Comparison of ENCODE assay signal across 8 cellular contexts in genomic region chr17:75205793-75206163, GRCh38. TPM values are rescaled to one million over a fixed set of nuclear protein-coding genes. Genes with fewer than 3 reads are reported as not detected.
DNase-seq lines count a peak whose midpoint lies in the region; ATAC-seq, FAIRE-seq and TF ChIP-seq lines count a peak whose summit lies in the region.

No MANE protein-coding gene starts in this region.

- H3K9ac ChIP-seq in BLaER1 (peak overlapping the region; percentile 98), mucosa of stomach (ENCODE audit: low read length) (peak overlapping the region; percentile 90)

- no peak for FAIRE-seq in GM12892 (lab: Jason Lieb, UNC)

- H3K36me3 ChIP-seq in BLaER1 (peaks cover 30% of the 10 kb centered on the region), breast epithelium (no peaks in the 10 kb centered on the region), mucosa of stomach (ENCODE audit: control insufficient read depth, insufficient read depth, low read length) (no peaks in the 10 kb centered on the region)

- peak in 2 of 3 donors; percentile 5 for TF ChIP-seq CTCF in breast epithelium (IDR thresholded peaks at IDR 0.05)

- peaks cover 30% of the 10 kb centered on the region for H3K4me1 ChIP-seq in BLaER1
- peaks cover 0 to 9% of the 10 kb centered on the region in 2 donors for H3K4me1 ChIP-seq in breast epithelium
- H3K4me1 ChIP-seq in mucosa of stomach (ENCODE audit: control insufficient read depth, insufficient read depth, low read length) = peaks cover 8% of the 10 kb centered on the region

- no peak for DNase-seq in breast epithelium (ENCODE audit: low spot score in 2 of 2)
- DNase-seq in superior temporal gyrus (ENCODE audit: extremely low spot score) = no peak
- no peak for DNase-seq in SIG-M5 (lab: John Stamatoyannopoulos, UW)
- no peak for DNase-seq in GM12892 (ENCODE audit: insufficient read length)
- DNase-seq in COR-L47 (lab: John Stamatoyannopoulos, UW) = no peak

- intact Hi-C loops in breast epithelium (cut with DNase I; ENCODE audit: low total_unique reads) = no loop called here

- H3K9me3 ChIP-seq in BLaER1 (no peaks in the 10 kb centered on the region), breast epithelium (no peaks in the 10 kb centered on the region), mucosa of stomach (ENCODE audit: control insufficient read depth, low read length) (no peaks in the 10 kb centered on the region)

- H3K4me3 ChIP-seq in BLaER1 = peak overlapping the region; percentile 85
- H3K4me3 ChIP-seq in breast epithelium = peak overlapping the region; percentile 78 to 97 (median 92)
- H3K4me3 ChIP-seq in mucosa of stomach (ENCODE audit: low read length) = peak overlapping the region; percentile 85

- peak overlapping the region; percentile 99 for H3K27ac ChIP-seq in BLaER1
- peak overlapping the region; percentile 92 to 94 for H3K27ac ChIP-seq in breast epithelium

- peak; percentile 21 for ATAC-seq in HG03066 (IDR thresholded peaks at IDR 0.05; ENCODE audit: low read depth, unreplicated experiment)

- H3K4me2 ChIP-seq in BLaER1 = peak overlapping the region; percentile 97

- 0 out of 2 replicates have a peak, but pooled peaks cover 19% of the 10 kb centered on the region for H4K20me1 ChIP-seq in BLaER1

- H3K27me3 ChIP-seq in BLaER1 = no peaks in the 10 kb centered on the region
- no peaks in the 10 kb centered on the region for H3K27me3 ChIP-seq in breast epithelium
- no peaks in the 10 kb centered on the region for H3K27me3 ChIP-seq in mucosa of stomach (ENCODE audit: control insufficient read depth, insufficient read depth, low read length)

- TF ChIP-seq POLR2A in breast epithelium (IDR thresholded peaks at IDR 0.05) (no peak), GM12892 (IDR thresholded peaks at IDR 0.05; ENCODE audit: low read depth, low read length) (no peak)

RNA-seq across cellular contexts. Expression of gene NUP85, which starts 0.3 kb away (rescaled TPM):
- total RNA-seq in breast epithelium = 10 to 100 TPM; 37.1 to 40.2 (median 37.7) TPM
- 63.7 TPM for polyA plus RNA-seq in GM12892 (2012; ENCODE audit: missing spikeins)

RNA-seq across cellular contexts. Expression of gene SUMO2, which starts 23.0 kb away (rescaled TPM):
- 10 to 100 TPM; 68.8 to 78.6 (median 74.6) TPM for total RNA-seq in breast epithelium
- polyA plus RNA-seq in GM12892 (2012; ENCODE audit: missing spikeins) = 300 TPM

RNA-seq across cellular contexts. Expression of gene JPT1, which starts 51.5 kb away (rescaled TPM):
- total RNA-seq in breast epithelium = 10 to 100 TPM in 2 of 3 donors, 1 to 10 TPM in 1; 9.9 to 30.5 (median 24.9) TPM
- polyA plus RNA-seq in GM12892 (2012; ENCODE audit: missing spikeins) = 218 TPM

RNA-seq across cellular contexts. Expression of gene GGA3, which starts 55.6 kb away (rescaled TPM):
- total RNA-seq in breast epithelium = 10 to 100 TPM; 20.0 to 35.0 (median 32.8) TPM
- 48.1 TPM for polyA plus RNA-seq in GM12892 (2012; ENCODE audit: missing spikeins)

RNA-seq across cellular contexts. Expression of gene MRPS7, which starts 55.9 kb away (rescaled TPM):
- 10 to 100 TPM; 37.0 to 46.5 (median 40.1) TPM for total RNA-seq in breast epithelium
- 77.8 TPM for polyA plus RNA-seq in GM12892 (2012; ENCODE audit: missing spikeins)
